Comparison of ENCODE assay signal across 1 cellular context in genomic region chr1:62536865-62537264, GRCh38.
TF ChIP-seq lines count a peak whose summit lies in the region.

No MANE protein-coding gene starts in this region.

TF ChIP-seq in WTC11, 78 proteins besides CTCF, POLR2A, EP300 and RAD21 (continued from another document):
- TF ChIP-seq CDX4 (CRISPR knock-in tag; IDR thresholded peaks at IDR 0.05; ENCODE audit: borderline replicate concordance) (no peak), MLX (CRISPR knock-in tag; IDR thresholded peaks at IDR 0.05) (no peak), ERG (CRISPR knock-in tag; IDR thresholded peaks at IDR 0.05) (no peak), ELF4 (CRISPR knock-in tag; IDR thresholded peaks at IDR 0.05; ENCODE audit: low read depth) (no peak)
